ENCODE assay signal across 11 cellular contexts in genomic region chr6:123458218-123458617, GRCh38.
"Had no signal": no experiment of that assay in that cellular context is flagged by ENCODE, and none has a peak within 500 bp of the region (broad histone marks: within the 10 kb centered on the region; RNA-seq: fewer than 3 reads in every experiment).

No MANE protein-coding gene starts in this region.

- H3K9ac ChIP-seq: GM23248 had no signal

- H3K4me3 ChIP-seq: GM23248, GM23338, HAP-1 had no signal

- H2AFZ ChIP-seq: GM23248, GM23338 had no signal

- H3K4me1 ChIP-seq: HAP-1 had no signal

- H3K4me1 Mint-ChIP-seq: GM23338, H9 had no signal

- H3K4me2 ChIP-seq: GM23338 had no signal

- ATAC-seq: GM23338, HCT116 had no signal

- H3K27ac Mint-ChIP-seq: GM23338, H9, HFFc6 had no signal

- FAIRE-seq: H1, H54 had no signal

- H3K9me3 ChIP-seq: HAP-1 had no signal

- DNase-seq: GM23248, GOT3, H7, H9, HCEC 1CT, HFFc6 had no signal

- H3K4me3 Mint-ChIP-seq: GM23338, H9, HFFc6 had no signal

- H3K27ac ChIP-seq: GM23248 had no signal

- H3K36me3 ChIP-seq: HAP-1 had no signal
